ENCODE assay signal across 16 cellular contexts in the genomic region with DNA sequence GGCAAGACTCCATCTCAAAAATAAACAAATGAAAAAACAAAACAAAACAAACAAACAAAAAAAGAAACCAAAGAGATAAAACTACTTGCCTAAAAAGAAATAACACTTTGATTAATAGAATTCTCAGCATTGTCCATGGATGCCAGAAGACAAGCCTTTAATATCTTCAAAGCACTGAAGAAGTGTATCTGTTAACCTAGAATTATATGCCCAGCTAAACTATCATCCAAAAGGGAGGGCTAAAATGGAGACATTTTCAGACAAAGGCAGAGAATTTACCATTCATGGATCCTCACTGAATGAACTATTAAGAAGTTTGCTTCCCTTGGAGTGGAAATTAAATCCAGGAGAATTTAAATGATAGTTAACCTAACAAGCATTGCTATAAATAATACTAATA.
"Had no signal": no experiment of that assay in that cellular context is flagged by ENCODE, and none has a peak within 500 bp of the region (broad histone marks: within the 10 kb centered on the region; RNA-seq: fewer than 3 reads in every experiment).

No MANE protein-coding gene starts in this region.

- H3K4me3 ChIP-seq: adrenal gland, ascending aorta, body of pancreas, breast epithelium, cardiac muscle cell had no signal

- DNase-seq: activated gamma-delta T cell; activated naive CD8-positive, alpha-beta T cell treated with anti-CD3 and anti-CD28 coated beads, Interleukin-2, amount 10 ng/mL, durations not matched to agents 7 days and 5 days; amniotic stem cell; aorta; cerebellar nuclear complex had no signal

- H3K27ac ChIP-seq: adrenal gland, ascending aorta, body of pancreas, brain microvascular endothelial cell, breast epithelium, cardiac muscle cell had no signal

- ATAC-seq: activated naive CD8-positive, alpha-beta T cell treated with anti-CD3 and anti-CD28 coated beads, Interleukin-2, amount 50 U/mL, for 24 hours; activated T-cell treated with anti-CD3 and anti-CD28 coated beads, Interleukin-2, amount 50 U/mL, for 4 hours; activated T-cell treated with anti-CD3 and anti-CD28 coated beads, Interleukin-2, amount 50 U/mL, for 72 hours; activated T-helper 17 cell treated with anti-CD3 and anti-CD28 coated beads, Interleukin-2, amount 50 U/mL, for 72 hours; body of pancreas had no signal

- H3K4me1 ChIP-seq: adrenal gland, ascending aorta, body of pancreas, breast epithelium had no signal

- FAIRE-seq: bronchial epithelial cell had no signal

- H3K9me3 ChIP-seq: body of pancreas had no signal

- H3K36me3 ChIP-seq: adrenal gland, ascending aorta, brain microvascular endothelial cell, breast epithelium, cardiac muscle cell had no signal

- H3K27me3 ChIP-seq: ascending aorta, body of pancreas, brain microvascular endothelial cell, cardiac muscle cell had no signal
